In genomic region chr1:29728703-29729102, GRCh38 we compare ENCODE assay signal across 27 cellular contexts.
"Had no signal": no experiment of that assay in that cellular context is flagged by ENCODE, and none has a peak within 500 bp of the region (broad histone marks: within the 10 kb centered on the region; RNA-seq: fewer than 3 reads in every experiment).

No MANE protein-coding gene starts in this region.

- H3K9me3 ChIP-seq: colonic mucosa, esophagus muscularis mucosa, esophagus squamous epithelium, gastrocnemius medialis, gastroesophageal sphincter, heart left ventricle, heart right ventricle had no signal

- H3K4me1 ChIP-seq: colonic mucosa, esophagus muscularis mucosa, esophagus squamous epithelium, foreskin keratinocyte, gastrocnemius medialis, gastroesophageal sphincter had no signal

- H3K4me3 ChIP-seq: colonic mucosa, coronary artery, dorsolateral prefrontal cortex, esophagus muscularis mucosa, esophagus squamous epithelium, gastrocnemius medialis, gastroesophageal sphincter, heart left ventricle, heart right ventricle had no signal

- H3K27me3 ChIP-seq: colonic mucosa, foreskin keratinocyte, gastrocnemius medialis had no signal

- H3K27ac ChIP-seq: colonic mucosa, coronary artery, dorsolateral prefrontal cortex, epithelial cell of prostate, esophagus muscularis mucosa, esophagus squamous epithelium, foreskin keratinocyte, gastrocnemius medialis, gastroesophageal sphincter, heart left ventricle, heart right ventricle had no signal

- H3K36me3 ChIP-seq: colonic mucosa, esophagus muscularis mucosa, esophagus squamous epithelium, gastrocnemius medialis, gastroesophageal sphincter, heart left ventricle, heart right ventricle had no signal

- ATAC-seq: effector memory CD8-positive, alpha-beta T cell; esophagus mucosa; foreskin keratinocyte; gastrocnemius medialis; gastroesophageal sphincter; heart left ventricle; heart right ventricle had no signal

- DNase-seq: colonic mucosa; cortex of kidney; dermis blood vessel endothelial cell; dorsolateral prefrontal cortex; effector CD4-positive, alpha-beta T cell; effector CD8-positive, alpha-beta T cell; effector memory CD4-positive, alpha-beta T cell; effector memory CD8-positive, alpha-beta T cell; endodermal cell; erythroblast; esophagus squamous epithelium; foreskin fibroblast; foreskin keratinocyte; foreskin melanocyte; gastrocnemius medialis; glutamatergic neuron; heart left ventricle; heart right ventricle had no signal

- FAIRE-seq: colon, endometrium, endothelial cell of umbilical vein, frontal cortex had no signal
